ENCODE assay signal across 1 cellular context in genomic region chr11:12174145-12175143, GRCh38.
TF ChIP-seq lines count a peak whose summit lies in the region.

No MANE protein-coding gene starts in this region.

TF ChIP-seq in K562, 482 proteins besides CTCF, POLR2A, EP300 and RAD21 (continued from another document and continues in another):
- TF ChIP-seq ZNF695 (CRISPR knock-in tag; IDR thresholded peaks at IDR 0.05) (no peak), SRSF7 (optimal IDR thresholded peaks at IDR 0.05; ENCODE audit: low read depth, low read length) (no peak), TCF15 (CRISPR knock-in tag; IDR thresholded peaks at IDR 0.05) (no peak), SMC3 (conservative IDR thresholded peaks at IDR 0.05; ENCODE audit: insufficient read depth, low read depth, low read length) (no peak), ZNF134 (CRISPR knock-in tag; conservative IDR thresholded peaks at IDR 0.05) (no peak), ZNF778 (CRISPR knock-in tag; IDR thresholded peaks at IDR 0.05) (no peak), ATF4 (CRISPR knock-in tag; IDR thresholded peaks at IDR 0.05) (no peak), HDAC2 (IDR thresholded peaks at IDR 0.05) (no peak), CCAR2 (IDR thresholded peaks at IDR 0.05; ENCODE audit: low read depth, low read length) (no peak), SREBF1 (IDR thresholded peaks at IDR 0.05; ENCODE audit: borderline replicate concordance, low read depth, low read length) (no peak), ZNF609 (CRISPR knock-in tag; IDR thresholded peaks at IDR 0.05; ENCODE audit: borderline replicate concordance) (no peak), ZBTB49 (CRISPR knock-in tag; IDR thresholded peaks at IDR 0.05; ENCODE audit: borderline replicate concordance) (no peak), GATAD2B (IDR thresholded peaks at IDR 0.05; ENCODE audit: borderline replicate concordance) (peak; percentile 48; the same call in 1 of the 2 replicates), POLR2H (tag; IDR thresholded peaks at IDR 0.05; ENCODE audit: low read depth) (no peak), HMBOX1 (IDR thresholded peaks at IDR 0.05) (no peak), NCOA2 (IDR thresholded peaks at IDR 0.05; ENCODE audit: partially characterized antibody in 2 of 2) (peak in 1 of 2 experiments; percentile 10), ETV1 (tag; conservative IDR thresholded peaks at IDR 0.05; ENCODE audit: low read depth) (no peak), ZNF184 (CRISPR knock-in tag; IDR thresholded peaks at IDR 0.05) (no peak), SAFB (IDR thresholded peaks at IDR 0.05; ENCODE audit: borderline replicate concordance, low read depth, low read length) (no peak), ZNF740 (CRISPR knock-in tag; IDR thresholded peaks at IDR 0.05) (no peak), ZNF740 (tag; IDR thresholded peaks at IDR 0.05) (no peak), POLR3G (IDR thresholded peaks at IDR 0.05; ENCODE audit: extremely low read depth, insufficient read length, insufficient replicate concordance) (no peak), MED1 (CRISPR knock-in tag; IDR thresholded peaks at IDR 0.05; ENCODE audit: borderline replicate concordance) (no peak), SNAPC5 (CRISPR knock-in tag; IDR thresholded peaks at IDR 0.05) (no peak), GTF3C2 (IDR thresholded peaks at IDR 0.05; ENCODE audit: borderline replicate concordance, extremely low read depth, insufficient read length) (no peak), HMGXB4 (CRISPR knock-in tag; IDR thresholded peaks at IDR 0.05) (no peak), THRA (IDR thresholded peaks at IDR 0.05) (no peak), ZNF785 (CRISPR knock-in tag; IDR thresholded peaks at IDR 0.05) (no peak), HOXB6 (CRISPR knock-in tag; IDR thresholded peaks at IDR 0.05; ENCODE audit: borderline replicate concordance) (no peak), FUS (optimal IDR thresholded peaks at IDR 0.05; ENCODE audit: low read depth, low read length) (no peak), SMARCA4 (IDR thresholded peaks at IDR 0.05) (peak; percentile 71), ARNT (IDR thresholded peaks at IDR 0.05) (no peak), NBN (IDR thresholded peaks at IDR 0.05; ENCODE audit: low read depth) (no peak), SIN3B (IDR thresholded peaks at IDR 0.05; ENCODE audit: low read depth) (no peak), CBX3 (IDR thresholded peaks at IDR 0.05; ENCODE audit: borderline replicate concordance in 1 of 2, low read length in 2 of 2) (peak in 1 of 2 experiments; percentile 23; a peak in 1 of 3 replicates), SREBF2 (CRISPR knock-in tag; IDR thresholded peaks at IDR 0.05) (no peak), SMARCB1 (IDR thresholded peaks at IDR 0.05; ENCODE audit: insufficient read length, low read depth) (no peak), L3MBTL2 (IDR thresholded peaks at IDR 0.05) (no peak), AFF1 (IDR thresholded peaks at IDR 0.05; ENCODE audit: low read depth in 1 of 2, partially characterized antibody in 2 of 2) (no peak), NFRKB (IDR thresholded peaks at IDR 0.05; ENCODE audit: low read depth) (peak; percentile 29; the same call in 1 of the 2 replicates)
